Comparison of ENCODE assay signal across 25 cellular contexts in genomic region chr2:96423866-96424265, GRCh38.
DNase-seq lines count a peak whose midpoint lies in the region; FAIRE-seq and TF ChIP-seq lines count a peak whose summit lies in the region.
"Had no signal": no experiment of that assay in that cellular context is flagged by ENCODE, and none has a peak within 500 bp of the region (broad histone marks: within the 10 kb centered on the region; RNA-seq: fewer than 3 reads in every experiment).

No MANE protein-coding gene starts in this region.

- peak; percentile 45 for FAIRE-seq in endometrium (lab: Jason Lieb, UNC)
- FAIRE-seq: A204.1, D721Med, kidney had no signal

- no peaks in the 10 kb centered on the region for H3K36me3 Mint-ChIP-seq in nephron (ENCODE audit: low read depth)

- no TSS peak for BruUV-seq in A673 (replicated peaks; lab: Mats Ljungman, UMichigan)

- POLR2A ChIA-PET in A673 (lab: Charles Lee; ENCODE audit: low non-redundant PET) (no interaction called here), HEK293 (lab: Yijun Ruan, JAX) (no interaction called here)

- H3K27ac ChIP-seq in A673 (ENCODE audit: low read depth, low read length, poor library complexity, severe bottlenecking) (no peak overlapping the region), HEK293 (ENCODE audit: extremely low read depth, low read depth, low read length) (no peak overlapping the region), SJCRH30 (no peak overlapping the region)
- H3K27ac ChIP-seq: dorsolateral prefrontal cortex, transverse colon had no signal

- DNase-seq in A673 (ENCODE audit: low spot score) (peak; percentile 69), SJCRH30 (no peak), DMS 273 treated with DMSO at 0.1 percent for 48 hours (lab: John Stamatoyannopoulos, UW) (no peak), mucosa of gallbladder (ENCODE audit: low spot score) (no peak)
- no peak for DNase-seq in activated effector memory CD4-positive, alpha-beta T cell treated with anti-CD3 and anti-CD28 coated beads, Interleukin-2, amount 50 U/mL, for 16 hours
- DNase-seq: activated CD8-positive, alpha-beta T cell treated with anti-CD3 and anti-CD28 coated beads for 36 hours; activated T-cell treated with anti-CD3 and anti-CD28 coated beads, Interleukin-2, amount 50 U/mL, for 1 hour; amniotic stem cell; C1 segment of cervical spinal cord; caudate nucleus; dorsolateral prefrontal cortex; kidney; NCI-H187 treated with DMSO at 0.1 percent for 48 hours; NCI-H2227 treated with DMSO at 0.1 percent for 48 hours; NCI-H748 treated with DMSO at 0.1 percent for 48 hours; OCI-M1; stimulated activated CD4-positive, alpha-beta T cell treated with anti-CD3 and anti-CD28 coated beads, Interleukin-15, amount 100 ng/mL, for 24 hours; transverse colon had no signal

- peaks cover 4% of the 10 kb centered on the region for H3K27me3 Mint-ChIP-seq in nephron (ENCODE audit: low read depth)

- H3K27me3 ChIP-seq in A673 (replicated peaks; ENCODE audit: insufficient read depth, low read depth, low read length, poor library complexity): no peaks in the 10 kb centered on the region
- no peaks in the 10 kb centered on the region; the same call in none of the 2 replicates for H3K27me3 ChIP-seq in SJCRH30
- H3K27me3 ChIP-seq: dorsolateral prefrontal cortex had no signal

- H3K9me3 ChIP-seq in A673 (ENCODE audit: low read depth, low read length, poor library complexity, severe bottlenecking) (no peaks in the 10 kb centered on the region), HEK293 (ENCODE audit: control insufficient read depth, insufficient read depth, low read depth, low read length) (no peaks in the 10 kb centered on the region), SJCRH30 (replicated peaks) (no peaks in the 10 kb centered on the region; the same call in 1 of the 2 replicates)
- H3K9me3 ChIP-seq: HAP-1, transverse colon had no signal

- H3K4me3 Mint-ChIP-seq in nephron: peak overlapping the region in 1 of 3 experiments; percentile 14
- H3K4me3 Mint-ChIP-seq: activated CD8-positive, alpha-beta T cell treated with anti-CD3 and anti-CD28 coated beads for 36 hours had no signal

- H3K4me1 ChIP-seq in A673 (ENCODE audit: insufficient read depth, low read length, poor library complexity, severe bottlenecking): peaks cover 12% of the 10 kb centered on the region
- no peaks in the 10 kb centered on the region for H3K4me1 ChIP-seq in HEK293 (ENCODE audit: control insufficient read depth, insufficient read depth, low read length)
- H3K4me1 ChIP-seq in SJCRH30: 0 out of 2 replicates have a peak, but pooled peaks cover 3% of the 10 kb centered on the region
- H3K4me1 ChIP-seq: HAP-1, transverse colon had no signal

- H3K36me3 ChIP-seq in A673 (ENCODE audit: insufficient read depth, low read length, poor library complexity, severe bottlenecking) (no peaks in the 10 kb centered on the region), HEK293 (ENCODE audit: control insufficient read depth in 2 of 2, insufficient read depth in 1 of 2, low read length in 2 of 2) (no peaks in the 10 kb centered on the region), SJCRH30 (no peaks in the 10 kb centered on the region)
- H3K36me3 ChIP-seq: HAP-1, transverse colon had no signal

- H3K4me1 Mint-ChIP-seq in nephron: peaks cover 16% of the 10 kb centered on the region

- H3K27ac Mint-ChIP-seq in nephron: peak overlapping the region; percentile 62 to 92 (median 87)
- H3K27ac Mint-ChIP-seq: activated CD8-positive, alpha-beta T cell treated with anti-CD3 and anti-CD28 coated beads for 36 hours had no signal

- intact Hi-C loops in A673 (cut with micrococcal nuclease; ENCODE audit: unreplicated experiment): no loop called here

- H3K4me3 ChIP-seq in A673 (ENCODE audit: low read depth, low read length, poor library complexity, severe bottlenecking) (no peak overlapping the region), HEK293 (ENCODE audit: low read depth, low read length) (no peak overlapping the region), SJCRH30 (no peak overlapping the region)
- H3K4me3 ChIP-seq: dorsolateral prefrontal cortex, HAP-1, lung, transverse colon had no signal

- H3K9me3 Mint-ChIP-seq in nephron: peaks cover 27% of the 10 kb centered on the region
- H3K9me3 Mint-ChIP-seq: activated CD8-positive, alpha-beta T cell treated with anti-CD3 and anti-CD28 coated beads for 36 hours had no signal

- CTCF ChIA-PET in A673 (lab: Charles Lee) (no interaction called here), HEK293 (lab: Yijun Ruan, JAX) (interaction anchor here (0.7 to 1.7 kb wide), 3 partner anchors 17 to 85 kb away, joined by 4 to 6 read pairs (median 5); no protein-coding TSS in a partner anchor)

- TF ChIP-seq CTCF in A673 (conservative IDR thresholded peaks at IDR 0.05; ENCODE audit: low read depth, low read length) (no peak), HEK293 (tag by site-specific recombination; IDR thresholded peaks at IDR 0.05) (no peak), nephron (IDR thresholded peaks at IDR 0.05; ENCODE audit: unreplicated experiment in 3 of 3) (no peak)

TF ChIP-seq in HEK293, 187 proteins besides CTCF, POLR2A, EP300 and RAD21:
- TF ChIP-seq, protein P1, sequence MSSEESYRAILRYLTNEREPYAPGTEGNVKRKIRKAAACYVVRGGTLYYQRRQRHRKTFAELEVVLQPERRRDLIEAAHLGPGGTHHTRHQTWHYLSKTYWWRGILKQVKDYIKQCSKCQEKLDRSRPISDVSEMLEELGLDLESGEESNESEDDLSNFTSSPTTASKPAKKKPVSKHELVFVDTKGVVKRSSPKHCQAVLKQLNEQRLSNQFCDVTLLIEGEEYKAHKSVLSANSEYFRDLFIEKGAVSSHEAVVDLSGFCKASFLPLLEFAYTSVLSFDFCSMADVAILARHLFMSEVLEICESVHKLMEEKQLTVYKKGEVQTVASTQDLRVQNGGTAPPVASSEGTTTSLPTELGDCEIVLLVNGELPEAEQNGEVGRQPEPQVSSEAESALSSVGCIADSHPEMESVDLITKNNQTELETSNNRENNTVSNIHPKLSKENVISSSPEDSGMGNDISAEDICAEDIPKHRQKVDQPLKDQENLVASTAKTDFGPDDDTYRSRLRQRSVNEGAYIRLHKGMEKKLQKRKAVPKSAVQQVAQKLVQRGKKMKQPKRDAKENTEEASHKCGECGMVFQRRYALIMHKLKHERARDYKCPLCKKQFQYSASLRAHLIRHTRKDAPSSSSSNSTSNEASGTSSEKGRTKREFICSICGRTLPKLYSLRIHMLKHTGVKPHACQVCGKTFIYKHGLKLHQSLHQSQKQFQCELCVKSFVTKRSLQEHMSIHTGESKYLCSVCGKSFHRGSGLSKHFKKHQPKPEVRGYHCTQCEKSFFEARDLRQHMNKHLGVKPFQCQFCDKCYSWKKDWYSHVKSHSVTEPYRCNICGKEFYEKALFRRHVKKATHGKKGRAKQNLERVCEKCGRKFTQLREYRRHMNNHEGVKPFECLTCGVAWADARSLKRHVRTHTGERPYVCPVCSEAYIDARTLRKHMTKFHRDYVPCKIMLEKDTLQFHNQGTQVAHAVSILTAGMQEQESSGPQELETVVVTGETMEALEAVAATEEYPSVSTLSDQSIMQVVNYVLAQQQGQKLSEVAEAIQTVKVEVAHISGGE (tag by site-specific recombination; conservative IDR thresholded peaks at IDR 0.05; ENCODE audit: low read depth): peak; percentile 37; the same call in 1 of the 2 replicates
- no peak for TF ChIP-seq ZFP37 (tag by site-specific recombination; IDR thresholded peaks at IDR 0.05)
- TF ChIP-seq EGR2 (tag by site-specific recombination; IDR thresholded peaks at IDR 0.05; ENCODE audit: low read depth): 0 out of 2 replicates have a peak, but pooled peaks have one; percentile 33
